Comparison of ENCODE assay signal across 23 cellular contexts in the genomic region with DNA sequence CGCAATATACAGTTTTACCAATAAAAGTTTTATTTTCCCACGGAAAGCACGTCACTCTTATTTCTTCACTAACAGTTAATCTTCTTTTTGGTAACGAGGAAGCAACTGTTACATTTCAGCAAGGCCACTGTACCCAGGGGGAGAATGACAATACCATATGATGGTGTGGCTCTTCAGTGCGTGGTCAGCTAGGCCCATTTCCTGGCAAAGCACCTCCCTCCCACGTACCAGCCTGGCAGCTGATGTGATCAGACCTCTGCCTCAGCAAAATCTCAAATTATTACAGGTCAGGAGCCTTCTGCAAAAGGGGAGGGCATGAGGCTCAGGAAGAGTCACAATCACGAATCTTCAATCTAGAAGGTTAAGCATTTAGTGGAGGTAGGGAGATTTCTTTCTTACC.
"Had no signal": no experiment of that assay in that cellular context is flagged by ENCODE, and none has a peak within 500 bp of the region (broad histone marks: within the 10 kb centered on the region; RNA-seq: fewer than 3 reads in every experiment).

No MANE protein-coding gene starts in this region.

- H3K4me3 ChIP-seq: coronary artery, gastrocnemius medialis, heart left ventricle, left lung, psoas muscle, skin epidermis, tibial nerve had no signal

- ATAC-seq: activated CD4-positive, alpha-beta T cell treated with anti-CD3 and anti-CD28 coated beads for 36 hours; esophagus mucosa; gastrocnemius medialis; heart left ventricle; left lung; psoas muscle; WTC11 had no signal

- H3K9me3 ChIP-seq: gastrocnemius medialis, heart left ventricle, left lung, psoas muscle, tibial nerve had no signal

- H3K4me1 Mint-ChIP-seq: central memory CD8-positive, alpha-beta T cell; mesothelial cell of epicardium had no signal

- H3K4me3 Mint-ChIP-seq: activated CD4-positive, alpha-beta T cell treated with anti-CD3 and anti-CD28 coated beads for 36 hours; activated naive CD8-positive, alpha-beta T cell treated with anti-CD3 and anti-CD28 coated beads, Interleukin-2, amount 10 ng/mL, durations not matched to agents 7 days and 5 days; central memory CD8-positive, alpha-beta T cell; mesothelial cell of epicardium; neural crest cell; T-helper 2 cell treated with Interferon-gamma antibody and Interleukin-4, amounts not matched to agents 5 μg/mL and 100 μg/mL, for 36 hours; WTC11 had no signal

- H3K9me3 Mint-ChIP-seq: activated naive CD8-positive, alpha-beta T cell treated with anti-CD3 and anti-CD28 coated beads, Interleukin-2, amount 10 ng/mL, durations not matched to agents 7 days and 5 days; central memory CD8-positive, alpha-beta T cell; mesothelial cell of epicardium; neural crest cell; T-helper 2 cell treated with Interferon-gamma antibody and Interleukin-4, amounts not matched to agents 5 μg/mL and 100 μg/mL, for 36 hours; WTC11 had no signal

- H3K27ac Mint-ChIP-seq: activated CD4-positive, alpha-beta T cell treated with anti-CD3 and anti-CD28 coated beads for 36 hours; activated naive CD8-positive, alpha-beta T cell treated with anti-CD3 and anti-CD28 coated beads, Interleukin-2, amount 10 ng/mL, durations not matched to agents 7 days and 5 days; mesothelial cell of epicardium; T-helper 2 cell treated with Interferon-gamma antibody and Interleukin-4, amounts not matched to agents 5 μg/mL and 100 μg/mL, for 36 hours; WTC11 had no signal

- DNase-seq: activated CD4-positive, alpha-beta T cell treated with anti-CD3 and anti-CD28 coated beads for 36 hours; activated CD4-positive, alpha-beta T cell treated with anti-CD3 and anti-CD28 coated beads, Interleukin-2, amount 50 U/mL, for 48 hours; activated naive CD4-positive, alpha-beta T cell treated with Interleukin-2 at 50 U/mL for 16 hours; activated naive CD8-positive, alpha-beta T cell treated with anti-CD3 and anti-CD28 coated beads, Interleukin-2, amount 10 ng/mL, durations not matched to agents 7 days and 5 days; activated T-cell treated with anti-CD3 and anti-CD28 coated beads for 4 hours; brain microvascular endothelial cell; gastrocnemius medialis; heart left ventricle; kidney; left lung; psoas muscle; right cardiac atrium; stimulated activated CD4-positive, alpha-beta T cell treated with anti-CD3 and anti-CD28 coated beads, Interleukin-15, amount 100 ng/mL, for 24 hours; stimulated activated CD4-positive, alpha-beta T cell treated with anti-CD3 and anti-CD28 coated beads, Interleukin-4, amount 100 ng/mL, for 1 hour had no signal

- H3K4me1 ChIP-seq: gastrocnemius medialis, psoas muscle had no signal

- H3K27me3 Mint-ChIP-seq: activated CD4-positive, alpha-beta T cell treated with anti-CD3 and anti-CD28 coated beads for 36 hours; activated naive CD8-positive, alpha-beta T cell treated with anti-CD3 and anti-CD28 coated beads, Interleukin-2, amount 10 ng/mL, durations not matched to agents 7 days and 5 days had no signal

- H3K27me3 ChIP-seq: brain microvascular endothelial cell, gastrocnemius medialis, heart left ventricle, left lung, tibial nerve had no signal

- H3K27ac ChIP-seq: brain microvascular endothelial cell, coronary artery, gastrocnemius medialis, psoas muscle, skin epidermis, tibial nerve had no signal
